ENCODE assay signal across 18 cellular contexts in the genomic region with DNA sequence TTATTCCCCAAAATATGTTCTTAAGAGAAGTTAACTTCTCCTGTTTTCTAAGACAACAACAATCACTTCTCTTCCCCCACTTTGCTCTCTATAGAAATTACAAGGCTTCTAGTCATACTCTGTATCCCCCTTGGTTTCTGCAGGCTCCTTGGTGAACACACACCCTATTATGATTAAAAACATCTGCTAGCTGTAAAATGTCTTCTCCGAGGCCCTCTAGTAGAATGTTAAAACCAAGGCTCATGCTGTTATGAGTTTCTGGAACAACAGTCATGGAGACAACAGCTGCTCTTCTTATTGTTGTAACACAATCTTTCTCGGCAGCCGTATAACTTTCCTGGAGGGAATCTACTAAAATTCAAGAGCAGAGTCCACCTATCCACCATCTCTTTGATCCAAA.
"Had no signal": no experiment of that assay in that cellular context is flagged by ENCODE, and none has a peak within 500 bp of the region (broad histone marks: within the 10 kb centered on the region; RNA-seq: fewer than 3 reads in every experiment).

No MANE protein-coding gene starts in this region.

- H3K9me3 ChIP-seq: gastroesophageal sphincter, heart right ventricle, neutrophil, spleen had no signal

- H3K4me3 ChIP-seq: gastroesophageal sphincter, heart right ventricle, spleen had no signal

- H3K36me3 Mint-ChIP-seq: activated CD4-positive, alpha-beta memory T cell treated with anti-CD3 and anti-CD28 coated beads for 36 hours; natural killer cell; stimulated activated naive B cell treated with anti-CD40 and anti-IgM and Interleukin-4, amounts not matched to agents 10 μg/mL and 1 μg/mL and 100 μg/mL, for 72 hours had no signal

- H3K4me3 Mint-ChIP-seq: activated CD4-positive, alpha-beta memory T cell treated with anti-CD3 and anti-CD28 coated beads for 36 hours; activated naive CD8-positive, alpha-beta T cell; activated T-helper 1 cell treated with anti-CD3 and anti-CD28 coated beads, Interleukin-12 subunit alpha, Interleukin-12 subunit beta, Interleukin-2, Interleukin-4 antibody, amounts not matched to agents 30 ng/mL and 10 ng/mL and 1 ng/mL, durations not matched to agents 14 hours and 24 hours and 36 hours; endodermal cell; natural killer cell; stimulated activated naive B cell treated with anti-CD40 and anti-IgM and Interleukin-4, amounts not matched to agents 10 μg/mL and 1 μg/mL and 100 μg/mL, for 72 hours; T-helper 2 cell treated with Interferon-gamma antibody and Interleukin-4, amounts not matched to agents 5 μg/mL and 100 μg/mL, for 36 hours had no signal

- H3K4me1 Mint-ChIP-seq: natural killer cell; stimulated activated naive B cell treated with anti-CD40 and anti-IgM and Interleukin-4, amounts not matched to agents 10 μg/mL and 1 μg/mL and 100 μg/mL, for 72 hours had no signal

- DNase-seq: activated CD4-positive, alpha-beta memory T cell treated with anti-CD3 and anti-CD28 coated beads for 36 hours; activated CD4-positive, alpha-beta T cell treated with anti-CD3 and anti-CD28 coated beads for 4 hours; activated T-cell treated with anti-CD3 and anti-CD28 coated beads for 4 hours; amniotic stem cell; endodermal cell; heart right ventricle; natural killer cell; spleen; stimulated activated CD4-positive, alpha-beta T cell treated with anti-CD3 and anti-CD28 coated beads, Interleukin-4, amount 100 ng/mL, for 4 hours; stimulated activated naive B cell treated with anti-CD40 and anti-IgM and Interleukin-4, amounts not matched to agents 10 μg/mL and 1 μg/mL and 100 μg/mL, for 72 hours had no signal

- H3K4me1 ChIP-seq: gastroesophageal sphincter, spleen had no signal

- H3K27me3 ChIP-seq: gastroesophageal sphincter, neutrophil had no signal

- H3K36me3 ChIP-seq: gastroesophageal sphincter, heart right ventricle, neutrophil, spleen had no signal

- H3K27ac ChIP-seq: epithelial cell of prostate, gastroesophageal sphincter, heart right ventricle, neutrophil, spleen had no signal

- H3K27ac Mint-ChIP-seq: activated CD4-positive, alpha-beta memory T cell treated with anti-CD3 and anti-CD28 coated beads for 36 hours; activated naive CD8-positive, alpha-beta T cell; activated T-helper 1 cell treated with anti-CD3 and anti-CD28 coated beads, Interleukin-12 subunit alpha, Interleukin-12 subunit beta, Interleukin-2, Interleukin-4 antibody, amounts not matched to agents 30 ng/mL and 10 ng/mL and 1 ng/mL, durations not matched to agents 14 hours and 24 hours and 36 hours; endodermal cell; natural killer cell; stimulated activated naive B cell treated with anti-CD40 and anti-IgM and Interleukin-4, amounts not matched to agents 10 μg/mL and 1 μg/mL and 100 μg/mL, for 72 hours; T-helper 2 cell treated with Interferon-gamma antibody and Interleukin-4, amounts not matched to agents 5 μg/mL and 100 μg/mL, for 36 hours had no signal

- H3K9me3 Mint-ChIP-seq: activated CD4-positive, alpha-beta memory T cell treated with anti-CD3 and anti-CD28 coated beads for 36 hours; activated T-helper 1 cell treated with anti-CD3 and anti-CD28 coated beads, Interleukin-12 subunit alpha, Interleukin-12 subunit beta, Interleukin-2, Interleukin-4 antibody, amounts not matched to agents 30 ng/mL and 10 ng/mL and 1 ng/mL, durations not matched to agents 14 hours and 24 hours and 36 hours; endodermal cell; natural killer cell; T-helper 2 cell treated with Interferon-gamma antibody and Interleukin-4, amounts not matched to agents 5 μg/mL and 100 μg/mL, for 36 hours had no signal

- FAIRE-seq: colon, TTC549 had no signal
